In the genomic region with DNA sequence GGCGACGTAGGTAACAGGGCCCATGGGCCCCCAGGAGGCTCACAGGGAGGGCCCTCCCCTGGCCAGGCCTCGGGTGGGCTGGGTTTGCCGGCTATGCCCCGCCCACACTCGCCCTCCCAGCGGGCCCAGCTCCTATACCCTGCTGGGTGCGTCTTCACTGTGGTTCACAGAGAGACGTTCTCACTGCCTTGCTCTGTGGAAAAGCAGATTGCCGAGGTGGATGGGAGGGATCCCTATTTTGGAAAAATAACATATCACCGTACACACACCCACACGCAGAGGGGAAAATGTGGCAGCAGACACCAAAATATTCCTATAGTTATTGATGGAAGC, we compare ENCODE assay signal across 8 cellular contexts. TPM values are rescaled to one million over a fixed set of nuclear protein-coding genes. Genes with fewer than 3 reads are reported as not detected.
DNase-seq lines count a peak whose midpoint lies in the region; ATAC-seq and TF ChIP-seq lines count a peak whose summit lies in the region.

No MANE protein-coding gene starts in this region.

- peaks cover 13% of the 10 kb centered on the region for H3K4me1 Mint-ChIP-seq in CD4-positive, alpha-beta T cell (ENCODE audit: low read depth)

- H3K27me3 ChIP-seq in CD4-positive, alpha-beta T cell (ENCODE audit: control insufficient read depth, insufficient read depth, low read length): no peaks in the 10 kb centered on the region

- peak overlapping the region; percentile 98 for H3K27ac Mint-ChIP-seq in CD4-positive, alpha-beta T cell

- peak; percentile 53 for ATAC-seq in CD4-positive, alpha-beta T cell (ENCODE audit: poor library complexity)
- ATAC-seq in GM21528 (IDR thresholded peaks at IDR 0.05; ENCODE audit: low FRiP score, unreplicated experiment): peak; percentile 45
- peak; percentile 37 to 49 for ATAC-seq in activated CD4-positive, CD25-positive, alpha-beta regulatory T cell treated with anti-CD3 and anti-CD28 coated beads, Interleukin-2, amount 50 U/mL, for 24 hours

- POLR2A ChIA-PET in CD4-positive, alpha-beta T cell (lab: Charles Lee): interaction anchor here (0.7 to 2.6 kb wide), 10 partner anchors 13 to 491 kb away, joined by 3 to 12 read pairs (median 5); partner anchors contain the start of gene TMEM242

- no peak for TF ChIP-seq CTCF in CD4-positive, alpha-beta T cell (IDR thresholded peaks at IDR 0.05)

- H3K9me3 ChIP-seq in CD4-positive, alpha-beta T cell (ENCODE audit: control insufficient read depth, low read length): no peaks in the 10 kb centered on the region

- peak overlapping the region; percentile 97 for H3K4me3 Mint-ChIP-seq in CD4-positive, alpha-beta T cell

- no peaks in the 10 kb centered on the region for H3K27me3 Mint-ChIP-seq in CD4-positive, alpha-beta T cell

- peaks cover 7% of the 10 kb centered on the region for H3K9me3 Mint-ChIP-seq in CD4-positive, alpha-beta T cell

- H3K36me3 Mint-ChIP-seq in CD4-positive, alpha-beta T cell (ENCODE audit: low read depth): no peaks in the 10 kb centered on the region

- peak; percentile 44 to 73 (median 58) for DNase-seq in CD4-positive, alpha-beta T cell
- DNase-seq in NAMALWA (ENCODE audit: low spot score) (peak; percentile 86), caudate nucleus (lab: John Stamatoyannopoulos, UW) (peak in 25 of 61 donors; percentile 7 to 54 (median 25)), mesenteric fat pad (ENCODE audit: low spot score) (peak; percentile 88), cortex of kidney (lab: John Stamatoyannopoulos, UW) (no peak)
- peak; percentile 28 to 52 for DNase-seq in stimulated activated CD8-positive, alpha-beta memory T cell treated with anti-CD3 and anti-CD28 coated beads, Interleukin-4, amount 100 ng/mL, for 4 hours (ENCODE audit: low read depth in 2 of 2, low spot score in 1 of 2)

- H3K27ac ChIP-seq in CD4-positive, alpha-beta T cell (ENCODE audit: low read depth, low read length): peak overlapping the region; percentile 79
- peak overlapping the region; percentile 73 for H3K27ac ChIP-seq in caudate nucleus (ENCODE audit: low read depth, low read length)

- CTCF ChIA-PET in CD4-positive, alpha-beta T cell (lab: Charles Lee): interaction anchor here (0.8 to 3.0 kb wide), 4 partner anchors 38 to 239 kb away, joined by 3 to 14 read pairs (median 6); no protein-coding TSS in a partner anchor

- intact Hi-C loops in CD4-positive, alpha-beta T cell (cut with DNase I, micrococcal nuclease): loop anchor here (1.0 to 10.0 kb wide), 9 partner anchors 39 to 1951 kb away; partner anchors contain the start of gene ARID1B (in 1 of the 2)

RNA-seq across cellular contexts. Expression of gene TMEM242, which starts 49.6 kb away (rescaled TPM):
- total RNA-seq in CD4-positive, alpha-beta T cell: 10 to 100 TPM; 13.6 to 15.6 TPM
- total RNA-seq in mesenteric fat pad: 9.6 TPM
